ENCODE assay signal across 12 cellular contexts in the genomic region with DNA sequence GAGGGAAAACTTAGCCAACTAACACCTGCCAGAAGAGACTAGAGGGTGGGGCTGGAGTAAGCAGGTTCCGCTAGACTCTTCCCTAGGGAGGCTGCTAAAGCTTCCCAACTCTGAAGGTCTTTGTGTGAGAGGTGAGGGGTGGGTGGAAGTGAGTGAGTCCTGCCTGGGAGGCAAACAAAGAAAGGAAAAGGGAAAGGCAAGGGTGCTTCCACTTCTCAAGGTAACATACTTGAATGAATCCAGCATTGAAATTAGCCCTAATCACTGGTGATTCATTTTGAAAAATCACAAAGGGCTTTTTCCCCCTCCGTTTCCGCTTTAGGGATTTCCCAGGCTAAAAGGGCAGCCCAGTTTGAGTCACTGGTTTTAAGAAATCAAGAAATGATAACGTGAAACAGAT.
DNase-seq lines count a peak whose midpoint lies in the region; ATAC-seq, FAIRE-seq and TF ChIP-seq lines count a peak whose summit lies in the region.
"Had no signal": no experiment of that assay in that cellular context is flagged by ENCODE, and none has a peak within 500 bp of the region (broad histone marks: within the 10 kb centered on the region; RNA-seq: fewer than 3 reads in every experiment).

No MANE protein-coding gene starts in this region.

- peaks cover 13% of the 10 kb centered on the region for H3K9me3 Mint-ChIP-seq in activated T-helper 2 cell treated with anti-CD3 and anti-CD28 coated beads, Interferon-gamma antibody, Interleukin-2, Interleukin-4, amounts not matched to agents 10 μg/mL and 5 μg/mL and 100 μg/mL, durations not matched to agents 14 hours and 24 hours and 36 hours

- ATAC-seq in GM21528 (IDR thresholded peaks at IDR 0.05; ENCODE audit: low FRiP score, unreplicated experiment): no peak

- H2BK12ac ChIP-seq in neuronal stem cell (ENCODE audit: low read length): no peak overlapping the region

- intact Hi-C loops in A673 (cut with micrococcal nuclease; ENCODE audit: unreplicated experiment) (no loop called here), esophagus squamous epithelium (cut with DNase I) (no loop called here)
- intact Hi-C loops in activated T-helper 2 cell treated with anti-CD3 and anti-CD28 coated beads, Interferon-gamma antibody, Interleukin-2, Interleukin-4, amounts not matched to agents 10 μg/mL and 5 μg/mL and 100 μg/mL, durations not matched to agents 14 hours and 24 hours and 36 hours (cut with micrococcal nuclease): no loop called here

- H4K8ac ChIP-seq in neuronal stem cell (ENCODE audit: low read depth, low read length): no peak overlapping the region

- H3K18ac ChIP-seq in neuronal stem cell (ENCODE audit: low read length): no peak overlapping the region

- no peak for TF ChIP-seq POLR2A in esophagus squamous epithelium (IDR thresholded peaks at IDR 0.05)

- H3K79me1 ChIP-seq in neuronal stem cell (ENCODE audit: low read depth, low read length): no peaks in the 10 kb centered on the region

- no peaks in the 10 kb centered on the region for H3K36me3 ChIP-seq in A673 (ENCODE audit: insufficient read depth, low read length, poor library complexity, severe bottlenecking)
- H3K36me3 ChIP-seq in esophagus squamous epithelium: no peaks in the 10 kb centered on the region
- H3K36me3 ChIP-seq in neuronal stem cell (replicated peaks in 1 of 2; ENCODE audit: control insufficient read depth in 2 of 2, insufficient read depth in 2 of 2, low read length in 2 of 2): no peaks in the 10 kb centered on the region

- no peak overlapping the region for H2BK5ac ChIP-seq in neuronal stem cell (ENCODE audit: low read length)

- H2BK120ac ChIP-seq in neuronal stem cell (ENCODE audit: low read depth, low read length): no peak overlapping the region

- WGBS in esophagus squamous epithelium, 2 donors: 22 to 40% methylated on average over 4 of the region's 4 CpGs
- no CpG with 5 or more reads among the region's 4 CpGs for WGBS in neuronal stem cell (ENCODE audit: extremely low coverage in 2 of 2, insufficient read length in 2 of 2, insufficient replicate concordance in 1 of 2), 2 donors

- H3K4ac ChIP-seq in neuronal stem cell (ENCODE audit: low read length): no peak overlapping the region

- H3K27me3 ChIP-seq in A673 (replicated peaks; ENCODE audit: insufficient read depth, low read depth, low read length, poor library complexity) (no peaks in the 10 kb centered on the region), esophagus squamous epithelium (no peaks in the 10 kb centered on the region), neuronal stem cell (ENCODE audit: control insufficient read depth in 3 of 3, insufficient read depth in 3 of 3, low read depth in 1 of 3, low read length in 3 of 3) (no peaks in the 10 kb centered on the region)

- POLR2A ChIA-PET in A673 (lab: Charles Lee; ENCODE audit: low non-redundant PET): no interaction called here

- no peak overlapping the region for H2BK15ac ChIP-seq in neuronal stem cell (ENCODE audit: low read length)

- H3K4me3 ChIP-seq in A673 (ENCODE audit: low read depth, low read length, poor library complexity, severe bottlenecking) (no peak overlapping the region), esophagus squamous epithelium (no peak overlapping the region), neuronal stem cell (ENCODE audit: low read length in 2 of 2) (no peak overlapping the region)

- H3K14ac ChIP-seq in neuronal stem cell (ENCODE audit: low read length): no peak overlapping the region

- no peak overlapping the region for H3K23ac ChIP-seq in neuronal stem cell (ENCODE audit: low read depth, low read length, poor library complexity)

- TF ChIP-seq CTCF in A673 (conservative IDR thresholded peaks at IDR 0.05; ENCODE audit: low read depth, low read length) (no peak), esophagus squamous epithelium (IDR thresholded peaks at IDR 0.05) (no peak)

- no peak overlapping the region for H2AK5ac ChIP-seq in neuronal stem cell (ENCODE audit: low read depth, low read length)

- no peaks in the 10 kb centered on the region for H3K9me3 ChIP-seq in A673 (ENCODE audit: low read depth, low read length, poor library complexity, severe bottlenecking)
- no peaks in the 10 kb centered on the region for H3K9me3 ChIP-seq in esophagus squamous epithelium
- no peaks in the 10 kb centered on the region for H3K9me3 ChIP-seq in neuronal stem cell (replicated peaks in 1 of 2; ENCODE audit: control insufficient read depth in 2 of 2, insufficient read depth in 1 of 2, low read depth in 1 of 2, low read length in 2 of 2)

- CTCF ChIA-PET in A673 (lab: Charles Lee): no interaction called here

- H4K91ac ChIP-seq in neuronal stem cell (ENCODE audit: low read depth, low read length, poor library complexity): no peak overlapping the region

- FAIRE-seq in RCC 7860 (lab: Jason Lieb, UNC): peak; percentile 78

- no peak overlapping the region for H3K27ac Mint-ChIP-seq in activated T-helper 2 cell treated with anti-CD3 and anti-CD28 coated beads, Interferon-gamma antibody, Interleukin-2, Interleukin-4, amounts not matched to agents 10 μg/mL and 5 μg/mL and 100 μg/mL, durations not matched to agents 14 hours and 24 hours and 36 hours
- H3K27ac Mint-ChIP-seq: activated CD4-positive, alpha-beta memory T cell treated with anti-CD3 and anti-CD28 coated beads for 36 hours had no signal

- H2AFZ ChIP-seq in neuronal stem cell (ENCODE audit: low read length): no peak overlapping the region

- H3K27me3 Mint-ChIP-seq in activated T-helper 2 cell treated with anti-CD3 and anti-CD28 coated beads, Interferon-gamma antibody, Interleukin-2, Interleukin-4, amounts not matched to agents 10 μg/mL and 5 μg/mL and 100 μg/mL, durations not matched to agents 14 hours and 24 hours and 36 hours (ENCODE audit: low read depth): no peaks in the 10 kb centered on the region
- H3K27me3 Mint-ChIP-seq: activated CD4-positive, alpha-beta memory T cell treated with anti-CD3 and anti-CD28 coated beads for 36 hours had no signal

- no TSS peak for BruUV-seq in A673 (replicated peaks; lab: Mats Ljungman, UMichigan)

- H3K4me3 Mint-ChIP-seq in activated T-helper 2 cell treated with anti-CD3 and anti-CD28 coated beads, Interferon-gamma antibody, Interleukin-2, Interleukin-4, amounts not matched to agents 10 μg/mL and 5 μg/mL and 100 μg/mL, durations not matched to agents 14 hours and 24 hours and 36 hours (ENCODE audit: low read depth): no peak overlapping the region
- H3K4me3 Mint-ChIP-seq: activated CD4-positive, alpha-beta memory T cell treated with anti-CD3 and anti-CD28 coated beads for 36 hours had no signal

- no peak overlapping the region for H3K9ac ChIP-seq in neuronal stem cell (ENCODE audit: low read depth, low read length, poor library complexity)

- no peak overlapping the region for H3K4me2 ChIP-seq in neuronal stem cell (ENCODE audit: insufficient read depth, low read length, poor library complexity, severe bottlenecking)

- H3K4me1 ChIP-seq in A673 (ENCODE audit: insufficient read depth, low read length, poor library complexity, severe bottlenecking): no peaks in the 10 kb centered on the region
- H3K4me1 ChIP-seq in esophagus squamous epithelium: peaks cover 0 to 14% (median 0%) of the 10 kb centered on the region in 3 donors
- peaks cover 6 to 16% of the 10 kb centered on the region in 2 donors for H3K4me1 ChIP-seq in neuronal stem cell (ENCODE audit: control insufficient read depth in 2 of 2, insufficient read depth in 1 of 2, low read depth in 1 of 2, low read length in 2 of 2)

- DNase-seq in A673 (ENCODE audit: low spot score) (peak; percentile 22), RCC 7860 (ENCODE audit: low spot score) (peak; percentile 52), esophagus squamous epithelium (lab: John Stamatoyannopoulos, UW) (no peak), kidney tubule cell (ENCODE audit: low spot score) (peak; percentile 95), putamen (ENCODE audit: low spot score) (no peak), neuronal stem cell (ENCODE audit: low spot score) (no peak)
- no peak for DNase-seq in activated T-helper 2 cell treated with anti-CD3 and anti-CD28 coated beads, Interferon-gamma antibody, Interleukin-2, Interleukin-4, amounts not matched to agents 10 μg/mL and 5 μg/mL and 100 μg/mL, durations not matched to agents 14 hours and 24 hours and 36 hours (ENCODE audit: low spot score)
- DNase-seq: activated CD4-positive, alpha-beta memory T cell treated with anti-CD3 and anti-CD28 coated beads for 36 hours; NCI-H774; stimulated activated CD4-positive, alpha-beta T cell treated with anti-CD3 and anti-CD28 coated beads, Interleukin-15, amount 100 ng/mL, for 24 hours had no signal

- H3K4me1 Mint-ChIP-seq in activated T-helper 2 cell treated with anti-CD3 and anti-CD28 coated beads, Interferon-gamma antibody, Interleukin-2, Interleukin-4, amounts not matched to agents 10 μg/mL and 5 μg/mL and 100 μg/mL, durations not matched to agents 14 hours and 24 hours and 36 hours (ENCODE audit: low read depth): no peaks in the 10 kb centered on the region

- no peaks in the 10 kb centered on the region for H3K36me3 Mint-ChIP-seq in activated T-helper 2 cell treated with anti-CD3 and anti-CD28 coated beads, Interferon-gamma antibody, Interleukin-2, Interleukin-4, amounts not matched to agents 10 μg/mL and 5 μg/mL and 100 μg/mL, durations not matched to agents 14 hours and 24 hours and 36 hours (ENCODE audit: low read depth)
- H3K36me3 Mint-ChIP-seq: activated CD4-positive, alpha-beta memory T cell treated with anti-CD3 and anti-CD28 coated beads for 36 hours had no signal

- H3K27ac ChIP-seq in A673 (ENCODE audit: low read depth, low read length, poor library complexity, severe bottlenecking) (no peak overlapping the region), esophagus squamous epithelium (peak overlapping the region in 3 of 4 donors; percentile 5 to 18 (median 16)), neuronal stem cell (replicated peaks; ENCODE audit: low read length) (no peak overlapping the region)
- H3K27ac ChIP-seq: epithelial cell of prostate had no signal

Comparison
In these comparisons a context has a peak if more than half of its experiments do, and no peak if none do; other contexts are left out.
1. DNase-seq: peak in A673 (single experiment), RCC 7860 (single experiment) and kidney tubule cell (single experiment); none in esophagus squamous epithelium (single experiment), putamen (single experiment), activated T-helper 2 cell treated with anti-CD3 and anti-CD28 coated beads, Interferon-gamma antibody, Interleukin-2, Interleukin-4, amounts not matched to agents 10 μg/mL and 5 μg/mL and 100 μg/mL, durations not matched to agents 14 hours and 24 hours and 36 hours (single experiment) and neuronal stem cell (single experiment).
2. H3K27ac ChIP-seq: peak in esophagus squamous epithelium (3 of 4); none in A673 (single experiment) and neuronal stem cell (single experiment).